Comparison of ENCODE assay signal across 9 cellular contexts in genomic region chr10:17375936-17376584, GRCh38.
DNase-seq lines count a peak whose midpoint lies in the region; ATAC-seq, FAIRE-seq and TF ChIP-seq lines count a peak whose summit lies in the region.
"Had no signal": no experiment of that assay in that cellular context is flagged by ENCODE, and none has a peak within 500 bp of the region (broad histone marks: within the 10 kb centered on the region; RNA-seq: fewer than 3 reads in every experiment).

No MANE protein-coding gene starts in this region.

- no peak overlapping the region for H3K4me3 ChIP-seq in cardiac fibroblast (replicated peaks in 1 of 2; ENCODE audit: low read depth in 2 of 2, low read length in 2 of 2)

- peak; percentile 68 for TF ChIP-seq CTCF in cardiac fibroblast (IDR thresholded peaks at IDR 0.05; ENCODE audit: low read depth, low read length)

- ATAC-seq in GM18502 (IDR thresholded peaks at IDR 0.05; ENCODE audit: poor library complexity, unreplicated experiment): peak; percentile 61

- DNase-seq in NCI-H82 (lab: John Stamatoyannopoulos, UW): peak; percentile 52
- peak; percentile 15 to 33 for DNase-seq in cardiac fibroblast (ENCODE audit: low read depth in 2 of 2)
- DNase-seq in stimulated activated CD4-positive, alpha-beta T cell treated with anti-CD3 and anti-CD28 coated beads, Interleukin-1b, Interleukin-23, amount 100 ng/mL, for 48 hours: peak; percentile 41
- DNase-seq in amygdala (lab: John Stamatoyannopoulos, UW): no peak
- no peak for DNase-seq in DMS79 treated with DMSO at 0.1 percent for 48 hours (lab: John Stamatoyannopoulos, UW)
- DNase-seq in HTR-8/SVneo (ENCODE audit: insufficient read length, low spot score): no peak
- DNase-seq in NCI-H1105 treated with DMSO at 0.1 percent for 48 hours (lab: John Stamatoyannopoulos, UW): no peak
- DNase-seq: NCI-H1436 treated with DMSO at 0.1 percent for 48 hours had no signal

- no peak for FAIRE-seq in HTR-8/SVneo (lab: Jason Lieb, UNC)

Comparison
In these comparisons a context has a peak if more than half of its experiments do, and no peak if none do; other contexts are left out.
1. DNase-seq: peak in NCI-H82 (single experiment), cardiac fibroblast (2 of 2) and stimulated activated CD4-positive, alpha-beta T cell treated with anti-CD3 and anti-CD28 coated beads, Interleukin-1b, Interleukin-23, amount 100 ng/mL, for 48 hours (single experiment); none in amygdala (0 of 56), DMS79 treated with DMSO at 0.1 percent for 48 hours (single experiment), HTR-8/SVneo (single experiment) and NCI-H1105 treated with DMSO at 0.1 percent for 48 hours (single experiment).